Comparison of ENCODE assay signal across 1 cellular context in the genomic region with DNA sequence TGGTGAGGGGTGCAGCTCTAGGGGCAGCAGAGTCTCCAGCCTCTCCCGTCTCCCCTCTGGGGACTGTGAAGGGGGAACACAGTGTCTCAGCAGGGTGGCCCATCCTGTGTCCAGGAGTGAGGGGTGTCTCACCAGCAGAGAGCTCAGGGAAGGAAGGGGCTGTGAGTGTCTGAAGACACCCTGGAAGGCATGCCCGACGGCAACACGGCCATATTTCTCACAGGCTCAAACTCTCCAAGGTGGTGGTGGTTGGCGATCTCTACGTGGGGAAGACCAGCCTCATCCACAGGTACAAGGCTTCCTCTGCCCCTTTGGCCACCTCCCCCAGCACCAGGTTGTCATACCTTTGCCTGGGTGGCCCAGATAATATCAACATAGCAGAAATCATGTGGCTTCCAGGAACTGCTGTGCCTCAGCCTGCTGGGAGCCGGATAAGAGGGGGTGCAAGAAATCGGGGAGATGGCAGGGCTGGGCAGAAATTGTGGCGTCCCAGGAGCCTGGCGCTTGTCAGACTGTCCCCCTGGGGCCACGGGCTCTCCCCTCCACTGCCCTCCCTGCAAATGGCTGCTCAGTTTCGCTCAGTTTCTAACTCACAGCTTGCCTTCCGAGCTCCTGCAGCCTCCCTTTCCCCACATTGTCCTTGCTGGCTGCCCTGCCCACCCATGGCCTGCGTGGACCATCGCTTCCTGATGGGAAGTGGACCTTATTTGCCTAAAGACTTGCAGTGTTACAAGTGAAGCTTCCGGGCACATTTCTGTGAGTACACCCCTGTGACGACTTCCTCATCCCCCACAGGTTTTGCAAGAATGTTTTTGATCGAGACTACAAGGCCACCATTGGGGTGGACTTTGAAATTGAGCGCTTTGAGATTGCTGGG.
TF ChIP-seq lines count a peak whose summit lies in the region.

No MANE protein-coding gene starts in this region.

TF ChIP-seq in HepG2, 621 proteins besides CTCF, POLR2A, EP300 and RAD21 (continued from another document and continues in another):
- TF ChIP-seq HNF4G (IDR thresholded peaks at IDR 0.05; ENCODE audit: borderline replicate concordance, low read depth, low read length): peak; percentile 66; the same call in 1 of the 2 replicates
- peak; percentile 37; the same call in 1 of the 2 replicates for TF ChIP-seq HNF4G (CRISPR knock-in tag; IDR thresholded peaks at IDR 0.05; ENCODE audit: borderline replicate concordance, low read depth)
- TF ChIP-seq KDM5B (CRISPR knock-in tag; IDR thresholded peaks at IDR 0.05; ENCODE audit: borderline replicate concordance): peak; percentile 54; the same call in 1 of the 2 replicates
- 0 out of 2 replicates have a peak, but pooled peaks have one; percentile 29 for TF ChIP-seq POLR2G (IDR thresholded peaks at IDR 0.05; ENCODE audit: low read depth, low read length)
- TF ChIP-seq PBX3 (CRISPR knock-in tag; IDR thresholded peaks at IDR 0.05; ENCODE audit: borderline replicate concordance): no peak
- peak; percentile 38; the same call in 1 of the 2 replicates for TF ChIP-seq ZFX (CRISPR knock-in tag; IDR thresholded peaks at IDR 0.05; ENCODE audit: low read depth)
- TF ChIP-seq SIN3A (IDR thresholded peaks at IDR 0.05; ENCODE audit: borderline replicate concordance, low read depth, low read length): no peak
- TF ChIP-seq ZNF205 (CRISPR knock-in tag; IDR thresholded peaks at IDR 0.05): peak; percentile 97
- TF ChIP-seq ZNF350 (CRISPR knock-in tag; IDR thresholded peaks at IDR 0.05; ENCODE audit: borderline replicate concordance, low read depth): 0 out of 2 replicates have a peak, but pooled peaks have one; percentile 10
- 0 out of 2 replicates have a peak, but pooled peaks have one; percentile 49 for TF ChIP-seq RXRB (CRISPR knock-in tag; IDR thresholded peaks at IDR 0.05; ENCODE audit: borderline replicate concordance)
- TF ChIP-seq POGZ (CRISPR knock-in tag; IDR thresholded peaks at IDR 0.05): 0 out of 2 replicates have a peak, but pooled peaks have one; percentile 20
- TF ChIP-seq GABPB1 (CRISPR knock-in tag; IDR thresholded peaks at IDR 0.05): peak; percentile 81
- peak; percentile 41; the same call in 1 of the 2 replicates for TF ChIP-seq HDAC1 (CRISPR knock-in tag; IDR thresholded peaks at IDR 0.05)
- TF ChIP-seq GATAD2A (CRISPR knock-in tag; IDR thresholded peaks at IDR 0.05): peak; percentile 78
- TF ChIP-seq, protein P1, sequence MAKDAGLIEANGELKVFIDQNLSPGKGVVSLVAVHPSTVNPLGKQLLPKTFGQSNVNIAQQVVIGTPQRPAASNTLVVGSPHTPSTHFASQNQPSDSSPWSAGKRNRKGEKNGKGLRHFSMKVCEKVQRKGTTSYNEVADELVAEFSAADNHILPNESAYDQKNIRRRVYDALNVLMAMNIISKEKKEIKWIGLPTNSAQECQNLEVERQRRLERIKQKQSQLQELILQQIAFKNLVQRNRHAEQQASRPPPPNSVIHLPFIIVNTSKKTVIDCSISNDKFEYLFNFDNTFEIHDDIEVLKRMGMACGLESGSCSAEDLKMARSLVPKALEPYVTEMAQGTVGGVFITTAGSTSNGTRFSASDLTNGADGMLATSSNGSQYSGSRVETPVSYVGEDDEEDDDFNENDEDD (CRISPR knock-in tag; IDR thresholded peaks at IDR 0.05; ENCODE audit: borderline replicate concordance): 0 out of 2 replicates have a peak, but pooled peaks have one; percentile 14
- TF ChIP-seq ZFP82 (CRISPR knock-in tag; IDR thresholded peaks at IDR 0.05; ENCODE audit: borderline replicate concordance): no peak
- peak; percentile 52; the same call in 1 of the 2 replicates for TF ChIP-seq SRF (IDR thresholded peaks at IDR 0.05; ENCODE audit: low read depth, low read length)
- no peak for TF ChIP-seq SP1 (IDR thresholded peaks at IDR 0.05)
- no peak for TF ChIP-seq SP1 (CRISPR knock-in tag; IDR thresholded peaks at IDR 0.05)
- 0 out of 2 replicates have a peak, but pooled peaks have one; percentile 22 for TF ChIP-seq ZBTB21 (CRISPR knock-in tag; IDR thresholded peaks at IDR 0.05)
- TF ChIP-seq KDM6A (CRISPR knock-in tag; IDR thresholded peaks at IDR 0.05; ENCODE audit: low read depth): peak; percentile 57; the same call in 1 of the 2 replicates
- no peak for TF ChIP-seq ZFP62 (CRISPR knock-in tag; IDR thresholded peaks at IDR 0.05)
- peak; percentile 47; the same call in 1 of the 2 replicates for TF ChIP-seq HDAC2 (CRISPR knock-in tag; IDR thresholded peaks at IDR 0.05)
- TF ChIP-seq ZFAT (CRISPR knock-in tag; conservative IDR thresholded peaks at IDR 0.05): no peak
- TF ChIP-seq ZNF280B (CRISPR knock-in tag; IDR thresholded peaks at IDR 0.05; ENCODE audit: borderline replicate concordance): no peak
- no peak for TF ChIP-seq TAF15 (IDR thresholded peaks at IDR 0.05; ENCODE audit: low read depth, low read length, poor library complexity, severe bottlenecking)
- TF ChIP-seq ZBTB7B (CRISPR knock-in tag; IDR thresholded peaks at IDR 0.05): peak; percentile 75
- TF ChIP-seq PHF21A (CRISPR knock-in tag; IDR thresholded peaks at IDR 0.05): peak; percentile 35; the same call in 1 of the 2 replicates
- TF ChIP-seq GATAD1 (CRISPR knock-in tag; IDR thresholded peaks at IDR 0.05): peak; percentile 70; the same call in 1 of the 2 replicates
- TF ChIP-seq, protein P2, sequence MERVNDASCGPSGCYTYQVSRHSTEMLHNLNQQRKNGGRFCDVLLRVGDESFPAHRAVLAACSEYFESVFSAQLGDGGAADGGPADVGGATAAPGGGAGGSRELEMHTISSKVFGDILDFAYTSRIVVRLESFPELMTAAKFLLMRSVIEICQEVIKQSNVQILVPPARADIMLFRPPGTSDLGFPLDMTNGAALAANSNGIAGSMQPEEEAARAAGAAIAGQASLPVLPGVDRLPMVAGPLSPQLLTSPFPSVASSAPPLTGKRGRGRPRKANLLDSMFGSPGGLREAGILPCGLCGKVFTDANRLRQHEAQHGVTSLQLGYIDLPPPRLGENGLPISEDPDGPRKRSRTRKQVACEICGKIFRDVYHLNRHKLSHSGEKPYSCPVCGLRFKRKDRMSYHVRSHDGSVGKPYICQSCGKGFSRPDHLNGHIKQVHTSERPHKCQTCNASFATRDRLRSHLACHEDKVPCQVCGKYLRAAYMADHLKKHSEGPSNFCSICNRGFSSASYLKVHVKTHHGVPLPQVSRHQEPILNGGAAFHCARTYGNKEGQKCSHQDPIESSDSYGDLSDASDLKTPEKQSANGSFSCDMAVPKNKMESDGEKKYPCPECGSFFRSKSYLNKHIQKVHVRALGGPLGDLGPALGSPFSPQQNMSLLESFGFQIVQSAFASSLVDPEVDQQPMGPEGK (CRISPR knock-in tag; IDR thresholded peaks at IDR 0.05): 0 out of 2 replicates have a peak, but pooled peaks have one; percentile 38
- peak; percentile 79 for TF ChIP-seq HNF4A (CRISPR knock-in tag; IDR thresholded peaks at IDR 0.05)
- TF ChIP-seq RBFOX2 (IDR thresholded peaks at IDR 0.05; ENCODE audit: low read depth, low read length): no peak
- TF ChIP-seq ZNF891 (CRISPR knock-in tag; IDR thresholded peaks at IDR 0.05): 0 out of 2 replicates have a peak, but pooled peaks have one; percentile 68
- TF ChIP-seq NCOR1 (IDR thresholded peaks at IDR 0.05; ENCODE audit: borderline replicate concordance, low read length): peak; percentile 59; the same call in 1 of the 2 replicates
- TF ChIP-seq ZKSCAN8 (CRISPR knock-in tag; IDR thresholded peaks at IDR 0.05; ENCODE audit: borderline replicate concordance): peak; percentile 71; the same call in 1 of the 2 replicates
- TF ChIP-seq ZNF687 (CRISPR knock-in tag; IDR thresholded peaks at IDR 0.05): peak; percentile 81
- peak in 1 of 2 experiments; percentile 30; a peak in 1 of 4 replicates for TF ChIP-seq HMGXB4 (CRISPR knock-in tag; IDR thresholded peaks at IDR 0.05; ENCODE audit: borderline replicate concordance in 1 of 2, low read depth in 1 of 2)
- no peak for TF ChIP-seq THYN1 (CRISPR knock-in tag; IDR thresholded peaks at IDR 0.05; ENCODE audit: borderline replicate concordance, low read depth)
- peak; percentile 47; the same call in 1 of the 2 replicates for TF ChIP-seq HMG20A (CRISPR knock-in tag; IDR thresholded peaks at IDR 0.05; ENCODE audit: borderline replicate concordance)
- TF ChIP-seq RFXAP (CRISPR knock-in tag; IDR thresholded peaks at IDR 0.05; ENCODE audit: borderline replicate concordance): no peak
- TF ChIP-seq ZSCAN29 (CRISPR knock-in tag; conservative IDR thresholded peaks at IDR 0.05): 0 out of 2 replicates have a peak, but pooled peaks have one; percentile 26
- no peak for TF ChIP-seq MAZ (IDR thresholded peaks at IDR 0.05; ENCODE audit: borderline replicate concordance, low read depth, low read length)
- no peak for TF ChIP-seq MAZ (CRISPR knock-in tag; IDR thresholded peaks at IDR 0.05; ENCODE audit: low read depth)
- TF ChIP-seq TAF1 (CRISPR knock-in tag; IDR thresholded peaks at IDR 0.05): peak; percentile 32; the same call in 1 of the 2 replicates
- 0 out of 2 replicates have a peak, but pooled peaks have one; percentile 43 for TF ChIP-seq ZC3H13 (CRISPR knock-in tag; IDR thresholded peaks at IDR 0.05)
- peak; percentile 47; the same call in 1 of the 2 replicates for TF ChIP-seq CBX5 (CRISPR knock-in tag; IDR thresholded peaks at IDR 0.05; ENCODE audit: borderline replicate concordance)
- TF ChIP-seq ZNF619 (CRISPR knock-in tag; IDR thresholded peaks at IDR 0.05): no peak
- TF ChIP-seq TCF12 (IDR thresholded peaks at IDR 0.05): no peak
- TF ChIP-seq TCF12 (CRISPR knock-in tag; IDR thresholded peaks at IDR 0.05): no peak
- TF ChIP-seq NFE2L2 (IDR thresholded peaks at IDR 0.05; ENCODE audit: low read length): no peak
- peak; percentile 56 for TF ChIP-seq TEAD3 (CRISPR knock-in tag; optimal IDR thresholded peaks at IDR 0.05; ENCODE audit: borderline replicate concordance)
- peak; percentile 53 for TF ChIP-seq GABPA (IDR thresholded peaks at IDR 0.05; ENCODE audit: low read depth, low read length)
- peak; percentile 89 for TF ChIP-seq GABPA (CRISPR knock-in tag; IDR thresholded peaks at IDR 0.05; ENCODE audit: low read depth)
- TF ChIP-seq MIXL1 (CRISPR knock-in tag; IDR thresholded peaks at IDR 0.05): peak; percentile 47; the same call in 1 of the 2 replicates
- TF ChIP-seq ZFP90 (CRISPR knock-in tag; IDR thresholded peaks at IDR 0.05; ENCODE audit: borderline replicate concordance): no peak
- 0 out of 2 replicates have a peak, but pooled peaks have one; percentile 26 for TF ChIP-seq DMAP1 (CRISPR knock-in tag; IDR thresholded peaks at IDR 0.05)
